31 cellular contexts compared by ENCODE assay signal in genomic region chr1:5879421-5879820, GRCh38.
"Had no signal": no experiment of that assay in that cellular context is flagged by ENCODE, and none has a peak within 500 bp of the region (broad histone marks: within the 10 kb centered on the region; RNA-seq: fewer than 3 reads in every experiment).

No MANE protein-coding gene starts in this region.

- DNase-seq: activated CD4-positive, alpha-beta memory T cell treated with anti-CD3 and anti-CD28 coated beads, Interleukin-2, amount 10 ng/mL, durations not matched to agents 7 days and 5 days; activated CD4-positive, alpha-beta T cell treated with anti-CD3 and anti-CD28 coated beads for 1 hour; activated CD4-positive, alpha-beta T cell treated with anti-CD3 and anti-CD28 coated beads for 48 hours; activated CD4-positive, CD25-positive, alpha-beta regulatory T cell; activated CD8-positive, alpha-beta memory T cell treated with anti-CD3 and anti-CD28 coated beads for 24 hours; activated CD8-positive, alpha-beta memory T cell treated with anti-CD3 and anti-CD28 coated beads, Interleukin-2, amount 10 ng/mL, durations not matched to agents 7 days and 5 days; activated CD8-positive, alpha-beta memory T cell treated with anti-CD3 and anti-CD28 coated beads, Interleukin-2, amount 50 U/mL, for 48 hours; activated effector memory CD4-positive, alpha-beta T cell treated with anti-CD3 and anti-CD28 coated beads, Interleukin-2, amount 50 U/mL, for 16 hours; activated naive CD4-positive, alpha-beta T cell; activated naive CD4-positive, alpha-beta T cell treated with anti-CD3 and anti-CD28 coated beads, Interleukin-2, amount 50 U/mL, for 16 hours; activated naive CD8-positive, alpha-beta T cell treated with anti-CD3 and anti-CD28 coated beads for 36 hours; activated T-cell treated with anti-CD3 and anti-CD28 coated beads, Interleukin-2, amount 50 U/mL, for 48 hours; amniotic stem cell; aorta; brain microvascular endothelial cell; central memory CD4-positive, alpha-beta T cell; Karpas-422; NCI-H1105; NCI-H1417 treated with DMSO at 0.1 percent for 48 hours; NCI-H187 treated with DMSO at 0.1 percent for 48 hours; NCI-H2081; NCI-H510A; NCI-H526; NCI-H748 treated with DMSO at 0.1 percent for 48 hours; NK-92 treated with Interleukin-12 subunit alpha and Interleukin-12 subunit beta, amount 100 ng/mL, for 24 hours; PC-3; Peyer's patch; SW 1271; T-helper 1 cell; T1000; WERI-Rb-1 had no signal

- ATAC-seq: activated CD8-positive, alpha-beta memory T cell treated with anti-CD3 and anti-CD28 coated beads, Interleukin-2, amount 10 ng/mL, durations not matched to agents 7 days and 5 days; PC-3 had no signal

- H3K4me3 Mint-ChIP-seq: activated CD4-positive, alpha-beta memory T cell treated with anti-CD3 and anti-CD28 coated beads, Interleukin-2, amount 10 ng/mL, durations not matched to agents 7 days and 5 days; activated CD8-positive, alpha-beta memory T cell treated with anti-CD3 and anti-CD28 coated beads, Interleukin-2, amount 10 ng/mL, durations not matched to agents 7 days and 5 days; activated naive CD8-positive, alpha-beta T cell treated with anti-CD3 and anti-CD28 coated beads for 36 hours had no signal

- H3K9me3 Mint-ChIP-seq: activated CD4-positive, alpha-beta memory T cell treated with anti-CD3 and anti-CD28 coated beads, Interleukin-2, amount 10 ng/mL, durations not matched to agents 7 days and 5 days; activated naive CD8-positive, alpha-beta T cell treated with anti-CD3 and anti-CD28 coated beads for 36 hours had no signal

- H3K9me3 ChIP-seq: Peyer's patch had no signal

- H3K27me3 Mint-ChIP-seq: activated CD4-positive, alpha-beta memory T cell treated with anti-CD3 and anti-CD28 coated beads, Interleukin-2, amount 10 ng/mL, durations not matched to agents 7 days and 5 days; activated CD8-positive, alpha-beta memory T cell treated with anti-CD3 and anti-CD28 coated beads, Interleukin-2, amount 10 ng/mL, durations not matched to agents 7 days and 5 days; activated naive CD8-positive, alpha-beta T cell treated with anti-CD3 and anti-CD28 coated beads for 36 hours had no signal

- H3K27ac Mint-ChIP-seq: activated CD4-positive, alpha-beta memory T cell treated with anti-CD3 and anti-CD28 coated beads, Interleukin-2, amount 10 ng/mL, durations not matched to agents 7 days and 5 days; activated naive CD8-positive, alpha-beta T cell treated with anti-CD3 and anti-CD28 coated beads for 36 hours had no signal

- H3K4me1 Mint-ChIP-seq: activated CD4-positive, alpha-beta memory T cell treated with anti-CD3 and anti-CD28 coated beads, Interleukin-2, amount 10 ng/mL, durations not matched to agents 7 days and 5 days; activated CD8-positive, alpha-beta memory T cell treated with anti-CD3 and anti-CD28 coated beads, Interleukin-2, amount 10 ng/mL, durations not matched to agents 7 days and 5 days; activated naive CD8-positive, alpha-beta T cell treated with anti-CD3 and anti-CD28 coated beads for 36 hours had no signal
